ENCODE assay signal across 1 cellular context in the genomic region with DNA sequence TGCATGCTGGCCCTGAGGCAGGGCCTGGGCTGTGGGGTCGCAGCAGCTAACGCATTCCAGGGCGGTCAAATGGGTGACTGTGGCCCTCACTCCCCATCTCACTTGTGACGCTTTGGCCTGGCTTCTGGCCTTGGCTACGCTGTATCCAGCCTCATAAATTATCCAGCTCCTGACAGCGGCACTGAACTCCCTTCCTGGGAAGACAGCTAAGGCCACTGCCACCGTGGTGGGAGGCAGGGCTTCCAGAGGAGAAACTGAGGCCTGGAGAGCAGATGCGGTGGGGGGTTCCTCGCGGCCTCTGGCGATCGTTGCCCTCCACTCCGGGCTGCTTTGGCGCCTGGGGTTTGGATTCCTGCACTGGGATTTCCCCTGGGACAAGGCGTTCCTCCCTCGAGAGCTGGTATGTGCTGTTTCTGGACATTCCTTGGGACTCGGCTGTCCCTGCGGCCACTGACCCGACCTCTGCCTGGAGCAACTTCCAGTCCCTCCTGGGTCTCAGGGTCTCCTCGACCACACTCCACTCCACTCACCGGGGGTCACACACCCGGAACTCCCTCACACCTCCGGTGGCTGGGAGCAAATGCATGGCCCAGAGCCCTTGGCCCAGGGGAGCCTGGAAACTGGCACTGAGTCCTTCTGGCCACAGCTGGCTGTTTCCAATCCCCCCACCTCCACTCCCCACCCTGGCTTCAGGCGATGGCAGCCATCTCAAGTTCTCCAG.
TF ChIP-seq lines count a peak whose summit lies in the region.

No MANE protein-coding gene starts in this region.

TF ChIP-seq in liver, 16 proteins besides CTCF, POLR2A, EP300 and RAD21:
- TF ChIP-seq SP1 (IDR thresholded peaks at IDR 0.05) (peak; percentile 79), RXRA (IDR thresholded peaks at IDR 0.05) (peak; percentile 89 to 92), NR2F2 (IDR thresholded peaks at IDR 0.05) (peak; percentile 96), HNF4G (IDR thresholded peaks at IDR 0.05) (no peak)
